Comparison of ENCODE assay signal across 26 cellular contexts in the genomic region with DNA sequence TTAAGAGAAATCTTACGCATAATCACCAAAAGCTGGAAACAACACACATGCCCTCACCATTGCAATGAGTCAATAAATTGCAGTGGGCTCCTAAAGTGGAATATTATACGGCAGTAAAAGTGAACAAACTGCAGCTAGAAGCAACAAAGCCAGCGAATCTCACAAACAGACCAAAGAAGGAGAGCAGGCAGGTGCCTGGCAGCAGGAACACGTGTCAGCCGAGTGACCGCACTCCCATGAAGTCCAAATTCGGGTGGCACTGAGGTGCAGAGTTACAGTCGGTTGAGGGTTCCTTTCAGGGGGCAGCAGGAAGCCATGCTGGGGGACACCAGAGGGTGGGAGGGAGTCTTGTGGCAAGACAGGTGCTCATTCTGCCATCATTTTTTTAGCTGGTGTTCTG.
"Had no signal": no experiment of that assay in that cellular context is flagged by ENCODE, and none has a peak within 500 bp of the region (broad histone marks: within the 10 kb centered on the region; RNA-seq: fewer than 3 reads in every experiment).

No MANE protein-coding gene starts in this region.

- H3K4me3 ChIP-seq: body of pancreas, cardiac muscle cell, gastrocnemius medialis, neural progenitor cell, right lobe of liver, upper lobe of left lung, vagina had no signal

- H3K36me3 ChIP-seq: cardiac muscle cell, gastrocnemius medialis, neural progenitor cell, right lobe of liver, upper lobe of left lung, vagina had no signal

- DNase-seq: activated CD4-positive, alpha-beta T cell treated with anti-CD3 and anti-CD28 coated beads for 1 hour; activated CD4-positive, alpha-beta T cell treated with anti-CD3 and anti-CD28 coated beads, Interleukin-2, amount 50 U/mL, for 1 hour; activated CD8-positive, alpha-beta T cell treated with anti-CD3 and anti-CD28 coated beads for 36 hours; activated T-cell treated with anti-CD3 and anti-CD28 coated beads, Interleukin-2, amount 50 U/mL, for 48 hours; body of pancreas; cerebellar nuclear complex; cortex of kidney; effector memory CD8-positive, alpha-beta T cell; erythroblast; gastrocnemius medialis; glutamatergic neuron; hippocampal formation; natural killer cell; stimulated activated CD4-positive, alpha-beta T cell treated with anti-CD3 and anti-CD28 coated beads, Interleukin-12 subunit alpha, Interleukin-12 subunit beta, amount 100 ng/mL, for 4 hours; stimulated activated CD4-positive, alpha-beta T cell treated with anti-CD3 and anti-CD28 coated beads, Interleukin-4, amount 100 ng/mL, for 1 hour; stimulated activated naive CD8-positive, alpha-beta T cell treated with anti-CD3 and anti-CD28 coated beads, Interleukin-15, amount 100 ng/mL, for 72 hours; T-helper 9 cell; upper lobe of left lung had no signal

- H3K4me1 ChIP-seq: body of pancreas, gastrocnemius medialis, right lobe of liver, upper lobe of left lung, vagina had no signal

- H3K27ac Mint-ChIP-seq: activated CD8-positive, alpha-beta T cell treated with anti-CD3 and anti-CD28 coated beads for 36 hours; activated naive CD4-positive, alpha-beta T cell treated with anti-CD3 and anti-CD28 coated beads, Interleukin-2, amount 50 U/mL, for 24 hours; activated T-helper 2 cell treated with anti-CD3 and anti-CD28 coated beads, Interferon-gamma antibody, Interleukin-2, Interleukin-4, amounts not matched to agents 10 μg/mL and 5 μg/mL and 100 μg/mL, durations not matched to agents 14 hours and 24 hours and 36 hours; effector memory CD8-positive, alpha-beta T cell; memory B cell; natural killer cell; neural progenitor cell; stimulated activated naive CD8-positive, alpha-beta T cell treated with anti-CD3 and anti-CD28 coated beads, Interleukin-15, amount 100 ng/mL, for 72 hours had no signal

- H3K27me3 Mint-ChIP-seq: activated CD8-positive, alpha-beta T cell treated with anti-CD3 and anti-CD28 coated beads for 36 hours; activated naive CD4-positive, alpha-beta T cell treated with anti-CD3 and anti-CD28 coated beads, Interleukin-2, amount 50 U/mL, for 24 hours; memory B cell; stimulated activated naive CD8-positive, alpha-beta T cell treated with anti-CD3 and anti-CD28 coated beads, Interleukin-15, amount 100 ng/mL, for 72 hours had no signal

- H2AFZ ChIP-seq: neural progenitor cell had no signal

- ATAC-seq: activated CD8-positive, alpha-beta T cell treated with anti-CD3 and anti-CD28 coated beads for 36 hours; body of pancreas; effector memory CD8-positive, alpha-beta T cell; gastrocnemius medialis; natural killer cell; stimulated activated naive CD8-positive, alpha-beta T cell treated with anti-CD3 and anti-CD28 coated beads, Interleukin-15, amount 100 ng/mL, for 72 hours; WTC11 had no signal

- H3K27ac ChIP-seq: body of pancreas, cardiac muscle cell, gastrocnemius medialis, neural progenitor cell, right lobe of liver, upper lobe of left lung, vagina had no signal

- H3K9ac ChIP-seq: neural progenitor cell had no signal

- H3K4me3 Mint-ChIP-seq: activated CD8-positive, alpha-beta T cell treated with anti-CD3 and anti-CD28 coated beads for 36 hours; activated naive CD4-positive, alpha-beta T cell treated with anti-CD3 and anti-CD28 coated beads, Interleukin-2, amount 50 U/mL, for 24 hours; effector memory CD8-positive, alpha-beta T cell; memory B cell; natural killer cell; neural progenitor cell; stimulated activated naive CD8-positive, alpha-beta T cell treated with anti-CD3 and anti-CD28 coated beads, Interleukin-15, amount 100 ng/mL, for 72 hours; WTC11 had no signal

- H3K4me1 Mint-ChIP-seq: activated naive CD4-positive, alpha-beta T cell treated with anti-CD3 and anti-CD28 coated beads, Interleukin-2, amount 50 U/mL, for 24 hours; natural killer cell; stimulated activated naive CD8-positive, alpha-beta T cell treated with anti-CD3 and anti-CD28 coated beads, Interleukin-15, amount 100 ng/mL, for 72 hours had no signal

- H3K9me3 ChIP-seq: right lobe of liver had no signal

- H3K9me3 Mint-ChIP-seq: activated naive CD4-positive, alpha-beta T cell treated with anti-CD3 and anti-CD28 coated beads, Interleukin-2, amount 50 U/mL, for 24 hours had no signal

- H3K27me3 ChIP-seq: cardiac muscle cell, gastrocnemius medialis, right lobe of liver, upper lobe of left lung, vagina had no signal

- H3K4me2 ChIP-seq: neural progenitor cell had no signal

- H3K36me3 Mint-ChIP-seq: activated naive CD4-positive, alpha-beta T cell treated with anti-CD3 and anti-CD28 coated beads, Interleukin-2, amount 50 U/mL, for 24 hours; memory B cell; natural killer cell had no signal
